ENCODE assay signal across 8 cellular contexts in the genomic region with DNA sequence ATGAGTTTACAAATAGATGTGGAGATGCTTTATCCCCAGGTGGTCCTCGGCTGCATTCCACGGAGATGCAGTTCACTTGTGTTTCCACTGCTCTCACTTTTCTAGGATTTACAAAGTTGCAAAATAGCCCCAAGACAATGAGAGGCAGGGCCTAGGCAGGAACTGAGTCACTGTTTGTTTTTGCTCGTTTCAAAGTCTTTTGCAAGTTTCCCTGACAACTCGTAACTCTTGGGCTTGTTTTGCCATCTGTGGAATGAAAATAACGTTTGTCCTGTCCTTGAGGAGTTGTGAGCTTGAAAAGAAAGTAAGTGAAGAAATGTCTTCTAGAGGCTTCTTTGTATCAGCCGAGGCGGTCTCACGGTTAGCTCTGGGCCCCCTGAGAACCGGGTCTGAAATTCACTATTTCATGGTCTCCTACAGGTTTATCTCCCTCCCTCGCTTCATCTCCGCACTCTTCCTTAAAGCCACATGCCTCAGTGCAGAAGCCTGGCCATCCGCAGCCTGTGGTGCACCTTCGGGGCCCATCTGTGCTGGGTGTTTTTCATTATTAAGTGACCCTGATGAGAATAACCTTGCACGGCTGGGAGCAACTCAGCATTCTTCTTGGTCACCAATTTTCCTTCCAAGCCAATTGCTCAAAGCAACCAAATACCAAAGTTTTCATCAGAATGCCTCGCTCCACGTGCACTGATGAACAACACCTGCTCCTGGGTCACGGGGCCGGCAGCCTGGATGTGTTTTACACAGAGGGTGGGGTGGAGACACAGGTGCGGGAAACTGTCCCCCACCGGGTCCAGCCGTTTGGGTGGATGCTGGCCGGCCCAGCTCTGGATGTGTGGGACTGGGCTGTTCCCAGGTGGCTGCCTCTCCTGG.
A peak's percentile ranks its signal among the peaks of the same experiment; 100 is the strongest.
DNase-seq lines count a peak whose midpoint lies in the region; ATAC-seq and TF ChIP-seq lines count a peak whose summit lies in the region.
"Not testable (repeated sequence)": the region's sequence is repeated elsewhere in the genome, so short reads cannot be mapped to it uniquely, and the experiment has no call there.

No MANE protein-coding gene starts in this region.

- not testable (repeated sequence) for H3K9me2 ChIP-seq in GM23248 (ENCODE audit: insufficient read depth)

- peak overlapping the region; percentile 60 for H2AFZ ChIP-seq in GM23248

- peak overlapping the region; percentile 85 for H3K4me2 ChIP-seq in GM23248 (ENCODE audit: unreplicated experiment)

- H3K27ac ChIP-seq in GM23248 (peak overlapping the region; percentile 98), caudate nucleus (ENCODE audit: low read depth, low read length) (peak overlapping the region; percentile 78), lower lobe of right lung (peak overlapping the region; percentile 86), rectal smooth muscle tissue (ENCODE audit: low read depth, low read length) (peak overlapping the region; percentile 51)

- not testable (repeated sequence) for H3K9me3 ChIP-seq in GM23248 (ENCODE audit: low read depth); lower lobe of right lung

- intact Hi-C loops in activated CD4-positive, alpha-beta memory T cell treated with anti-CD3 and anti-CD28 coated beads for 36 hours (cut with micrococcal nuclease); lower lobe of right lung (cut with DNase I): not testable (repeated sequence)

- CTCF ChIA-PET in activated CD4-positive, alpha-beta memory T cell treated with anti-CD3 and anti-CD28 coated beads for 36 hours (lab: Charles Lee): not testable (repeated sequence)

- in situ Hi-C loops in GM23248 (cut with MboI): not testable (repeated sequence)

- H3F3A ChIP-seq in GM23248 (ENCODE audit: insufficient read depth): peaks cover 17% of the 10 kb centered on the region; the same call in 1 of the 2 replicates

- H3K4me1 Mint-ChIP-seq in activated CD4-positive, alpha-beta memory T cell treated with anti-CD3 and anti-CD28 coated beads for 36 hours (ENCODE audit: low read depth): peaks cover 24% of the 10 kb centered on the region

- H4K20me1 ChIP-seq in GM23248 (ENCODE audit: insufficient read depth): not testable (repeated sequence)

- POLR2A ChIA-PET in activated CD4-positive, alpha-beta memory T cell treated with anti-CD3 and anti-CD28 coated beads for 36 hours (lab: Charles Lee): not testable (repeated sequence)

- not testable (repeated sequence) for H3K27ac Mint-ChIP-seq in activated CD4-positive, alpha-beta memory T cell treated with anti-CD3 and anti-CD28 coated beads for 36 hours

- peak overlapping the region; percentile 86 for H3K9ac ChIP-seq in GM23248
- H3K9ac ChIP-seq in rectal smooth muscle tissue (ENCODE audit: low read length): not testable (repeated sequence)

- peak; percentile 77 to 78 for ATAC-seq in lower lobe of right lung

- H3K36me3 Mint-ChIP-seq in activated CD4-positive, alpha-beta memory T cell treated with anti-CD3 and anti-CD28 coated beads for 36 hours: peaks cover 14% of the 10 kb centered on the region

- H3K4me1 ChIP-seq in GM23248 (ENCODE audit: insufficient read depth) (peaks cover 14% of the 10 kb centered on the region), lower lobe of right lung (peaks cover 14% of the 10 kb centered on the region)
- H3K4me1 ChIP-seq in rectal smooth muscle tissue (ENCODE audit: control insufficient read depth, insufficient read depth, low read length): not testable (repeated sequence)

- not testable (repeated sequence) for H3K27me3 Mint-ChIP-seq in activated CD4-positive, alpha-beta memory T cell treated with anti-CD3 and anti-CD28 coated beads for 36 hours

- not testable (repeated sequence) for H3K9me3 Mint-ChIP-seq in activated CD4-positive, alpha-beta memory T cell treated with anti-CD3 and anti-CD28 coated beads for 36 hours

- not testable (repeated sequence) for TF ChIP-seq CTCF in foreskin fibroblast (IDR thresholded peaks at IDR 0.05; ENCODE audit: low read depth, low read length); lower lobe of right lung (IDR thresholded peaks at IDR 0.05)

- H3K4me3 Mint-ChIP-seq in activated CD4-positive, alpha-beta memory T cell treated with anti-CD3 and anti-CD28 coated beads for 36 hours: not testable (repeated sequence)

- H3K27me3 ChIP-seq in GM23248 (replicated peaks; ENCODE audit: insufficient read depth); lower lobe of right lung (ENCODE audit: low read depth); rectal smooth muscle tissue (ENCODE audit: control insufficient read depth, insufficient read depth, low read length): not testable (repeated sequence)

- H3K4me3 ChIP-seq in GM23248 (peak overlapping the region; percentile 55), foreskin fibroblast (ENCODE audit: low read depth in 1 of 2, low read length in 2 of 2) (peak overlapping the region in 1 of 2 donors; percentile 25)
- not testable (repeated sequence) for H3K4me3 ChIP-seq in lower lobe of right lung; rectal smooth muscle tissue (ENCODE audit: low read length)

- not testable (repeated sequence) for H3K79me2 ChIP-seq in GM23248 (ENCODE audit: insufficient read depth)

- H3K36me3 ChIP-seq in GM23248 (ENCODE audit: low read depth); lower lobe of right lung; rectal smooth muscle tissue (ENCODE audit: control insufficient read depth, insufficient read depth, low read length): not testable (repeated sequence)

- peak; percentile 93 for DNase-seq in A172 (ENCODE audit: low spot score)
- peak; percentile 95 for DNase-seq in GM23248
- DNase-seq in NOMO-1 (lab: John Stamatoyannopoulos, UW; ENCODE audit: unreplicated experiment in 2 of 2): peak; percentile 88 to 95
- DNase-seq in activated CD4-positive, alpha-beta memory T cell treated with anti-CD3 and anti-CD28 coated beads for 36 hours: peak; percentile 10
- DNase-seq in caudate nucleus (lab: John Stamatoyannopoulos, UW); lower lobe of right lung: not testable (repeated sequence)
- peak; percentile 85 to 92 for DNase-seq in foreskin fibroblast

- WGBS in GM23248 (ENCODE audit: low coverage in 1 of 2, low lambda C conversion rate in 2 of 2, missing lambda C conversion rate in 2 of 2), 2 experiments: 17% methylated on average over 22 of the region's 22 CpGs
